Comparison of ENCODE assay signal across 1 cellular context in genomic region chrX:49812177-49812576, GRCh38.
TF ChIP-seq lines count a peak whose summit lies in the region.

No MANE protein-coding gene starts in this region.

TF ChIP-seq in HepG2, 621 proteins besides CTCF, POLR2A, EP300 and RAD21 (continued from another document and continues in another):
- TF ChIP-seq, protein P1, sequence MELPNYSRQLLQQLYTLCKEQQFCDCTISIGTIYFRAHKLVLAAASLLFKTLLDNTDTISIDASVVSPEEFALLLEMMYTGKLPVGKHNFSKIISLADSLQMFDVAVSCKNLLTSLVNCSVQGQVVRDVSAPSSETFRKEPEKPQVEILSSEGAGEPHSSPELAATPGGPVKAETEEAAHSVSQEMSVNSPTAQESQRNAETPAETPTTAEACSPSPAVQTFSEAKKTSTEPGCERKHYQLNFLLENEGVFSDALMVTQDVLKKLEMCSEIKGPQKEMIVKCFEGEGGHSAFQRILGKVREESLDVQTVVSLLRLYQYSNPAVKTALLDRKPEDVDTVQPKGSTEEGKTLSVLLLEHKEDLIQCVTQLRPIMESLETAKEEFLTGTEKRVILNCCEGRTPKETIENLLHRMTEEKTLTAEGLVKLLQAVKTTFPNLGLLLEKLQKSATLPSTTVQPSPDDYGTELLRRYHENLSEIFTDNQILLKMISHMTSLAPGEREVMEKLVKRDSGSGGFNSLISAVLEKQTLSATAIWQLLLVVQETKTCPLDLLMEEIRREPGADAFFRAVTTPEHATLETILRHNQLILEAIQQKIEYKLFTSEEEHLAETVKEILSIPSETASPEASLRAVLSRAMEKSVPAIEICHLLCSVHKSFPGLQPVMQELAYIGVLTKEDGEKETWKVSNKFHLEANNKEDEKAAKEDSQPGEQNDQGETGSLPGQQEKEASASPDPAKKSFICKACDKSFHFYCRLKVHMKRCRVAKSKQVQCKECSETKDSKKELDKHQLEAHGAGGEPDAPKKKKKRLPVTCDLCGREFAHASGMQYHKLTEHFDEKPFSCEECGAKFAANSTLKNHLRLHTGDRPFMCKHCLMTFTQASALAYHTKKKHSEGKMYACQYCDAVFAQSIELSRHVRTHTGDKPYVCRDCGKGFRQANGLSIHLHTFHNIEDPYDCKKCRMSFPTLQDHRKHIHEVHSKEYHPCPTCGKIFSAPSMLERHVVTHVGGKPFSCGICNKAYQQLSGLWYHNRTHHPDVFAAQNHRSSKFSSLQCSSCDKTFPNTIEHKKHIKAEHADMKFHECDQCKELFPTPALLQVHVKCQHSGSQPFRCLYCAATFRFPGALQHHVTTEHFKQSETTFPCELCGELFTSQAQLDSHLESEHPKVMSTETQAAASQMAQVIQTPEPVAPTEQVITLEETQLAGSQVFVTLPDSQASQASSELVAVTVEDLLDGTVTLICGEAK (IDR thresholded peaks at IDR 0.05), result no peak
- TF ChIP-seq, protein P1 (CRISPR knock-in tag; IDR thresholded peaks at IDR 0.05), result no peak
- TF ChIP-seq ZFP36 (IDR thresholded peaks at IDR 0.05; ENCODE audit: borderline replicate concordance, low read depth, low read length, partially characterized antibody) (no peak), KLF6 (CRISPR knock-in tag; IDR thresholded peaks at IDR 0.05) (no peak), HMG20B (CRISPR knock-in tag; conservative IDR thresholded peaks at IDR 0.05) (peak; percentile 89), ZNF17 (CRISPR knock-in tag; IDR thresholded peaks at IDR 0.05) (no peak), LRRFIP1 (CRISPR knock-in tag; conservative IDR thresholded peaks at IDR 0.05) (no peak), ATF1 (CRISPR knock-in tag; IDR thresholded peaks at IDR 0.05) (0 out of 2 replicates have a peak, but pooled peaks have one; percentile 23), MYNN (CRISPR knock-in tag; IDR thresholded peaks at IDR 0.05; ENCODE audit: low read depth) (no peak), NR2F6 (IDR thresholded peaks at IDR 0.05) (peak; percentile 70), NR2F6 (CRISPR knock-in tag; IDR thresholded peaks at IDR 0.05) (peak; percentile 54; the same call in 1 of the 2 replicates), NFIB (CRISPR knock-in tag; IDR thresholded peaks at IDR 0.05; ENCODE audit: borderline replicate concordance) (no peak), NR2F2 (IDR thresholded peaks at IDR 0.05; ENCODE audit: borderline replicate concordance, low read depth) (peak; percentile 82), ZNF549 (CRISPR knock-in tag; IDR thresholded peaks at IDR 0.05) (no peak), ZNF839 (CRISPR knock-in tag; IDR thresholded peaks at IDR 0.05; ENCODE audit: borderline replicate concordance) (no peak), MED1 (CRISPR knock-in tag; IDR thresholded peaks at IDR 0.05) (peak; percentile 41; the same call in 1 of the 2 replicates), ZNF772 (CRISPR knock-in tag; IDR thresholded peaks at IDR 0.05) (no peak), SETDB1 (CRISPR knock-in tag; IDR thresholded peaks at IDR 0.05; ENCODE audit: borderline replicate concordance) (no peak), MBNL3 (CRISPR knock-in tag; conservative IDR thresholded peaks at IDR 0.05) (no peak), ZSCAN22 (CRISPR knock-in tag; IDR thresholded peaks at IDR 0.05) (no peak), PRMT3 (CRISPR knock-in tag; IDR thresholded peaks at IDR 0.05; ENCODE audit: borderline replicate concordance, low read depth) (no peak), TOPORS (CRISPR knock-in tag; IDR thresholded peaks at IDR 0.05) (no peak), HMGA1 (CRISPR knock-in tag; conservative IDR thresholded peaks at IDR 0.05) (no peak), FOXM1 (CRISPR knock-in tag; IDR thresholded peaks at IDR 0.05) (no peak), ZNF891 (CRISPR knock-in tag; IDR thresholded peaks at IDR 0.05) (no peak), NFIC (IDR thresholded peaks at IDR 0.05; ENCODE audit: low read length) (peak; percentile 90), ZFP37 (CRISPR knock-in tag; IDR thresholded peaks at IDR 0.05; ENCODE audit: borderline replicate concordance) (no peak), ZNF496 (CRISPR knock-in tag; IDR thresholded peaks at IDR 0.05; ENCODE audit: insufficient replicate concordance) (no peak), ZFYVE20 (CRISPR knock-in tag; IDR thresholded peaks at IDR 0.05; ENCODE audit: borderline replicate concordance, low read depth) (no peak), ZSCAN9 (CRISPR knock-in tag; IDR thresholded peaks at IDR 0.05; ENCODE audit: borderline replicate concordance) (no peak), U2AF2 (IDR thresholded peaks at IDR 0.05; ENCODE audit: low read depth, low read length) (no peak), IRF9 (CRISPR knock-in tag; IDR thresholded peaks at IDR 0.05; ENCODE audit: borderline replicate concordance) (no peak), RARA (CRISPR knock-in tag; IDR thresholded peaks at IDR 0.05) (0 out of 2 replicates have a peak, but pooled peaks have one; percentile 43), ZNF552 (CRISPR knock-in tag; IDR thresholded peaks at IDR 0.05; ENCODE audit: borderline replicate concordance) (no peak), DNMT1 (CRISPR knock-in tag; IDR thresholded peaks at IDR 0.05) (no peak), FOXO4 (CRISPR knock-in tag; conservative IDR thresholded peaks at IDR 0.05) (no peak), ZNF34 (CRISPR knock-in tag; IDR thresholded peaks at IDR 0.05; ENCODE audit: borderline replicate concordance) (no peak), ZNF329 (CRISPR knock-in tag; IDR thresholded peaks at IDR 0.05; ENCODE audit: low read depth) (no peak), AKNA (CRISPR knock-in tag; IDR thresholded peaks at IDR 0.05; ENCODE audit: borderline replicate concordance) (no peak), HCFC1 (IDR thresholded peaks at IDR 0.05; ENCODE audit: low read depth, low read length) (no peak), ZNF761 (CRISPR knock-in tag; conservative IDR thresholded peaks at IDR 0.05) (no peak), ZNF674 (CRISPR knock-in tag; IDR thresholded peaks at IDR 0.05; ENCODE audit: low read depth) (no peak), MZF1 (CRISPR knock-in tag; IDR thresholded peaks at IDR 0.05; ENCODE audit: borderline replicate concordance) (no peak), THAP11 (CRISPR knock-in tag; IDR thresholded peaks at IDR 0.05) (no peak), ATM (IDR thresholded peaks at IDR 0.05; ENCODE audit: borderline replicate concordance) (no peak), ZNF841 (CRISPR knock-in tag; IDR thresholded peaks at IDR 0.05; ENCODE audit: borderline replicate concordance) (no peak), HOXA3 (CRISPR knock-in tag; IDR thresholded peaks at IDR 0.05) (0 out of 2 replicates have a peak, but pooled peaks have one; percentile 21), ATAD3A (CRISPR knock-in tag; IDR thresholded peaks at IDR 0.05) (no peak), TBL1XR1 (IDR thresholded peaks at IDR 0.05; ENCODE audit: borderline replicate concordance, low read length, partially characterized antibody) (no peak), KDM5A (IDR thresholded peaks at IDR 0.05; ENCODE audit: borderline replicate concordance, low read length) (no peak), GZF1 (CRISPR knock-in tag; IDR thresholded peaks at IDR 0.05) (no peak)
- TF ChIP-seq, protein P2, sequence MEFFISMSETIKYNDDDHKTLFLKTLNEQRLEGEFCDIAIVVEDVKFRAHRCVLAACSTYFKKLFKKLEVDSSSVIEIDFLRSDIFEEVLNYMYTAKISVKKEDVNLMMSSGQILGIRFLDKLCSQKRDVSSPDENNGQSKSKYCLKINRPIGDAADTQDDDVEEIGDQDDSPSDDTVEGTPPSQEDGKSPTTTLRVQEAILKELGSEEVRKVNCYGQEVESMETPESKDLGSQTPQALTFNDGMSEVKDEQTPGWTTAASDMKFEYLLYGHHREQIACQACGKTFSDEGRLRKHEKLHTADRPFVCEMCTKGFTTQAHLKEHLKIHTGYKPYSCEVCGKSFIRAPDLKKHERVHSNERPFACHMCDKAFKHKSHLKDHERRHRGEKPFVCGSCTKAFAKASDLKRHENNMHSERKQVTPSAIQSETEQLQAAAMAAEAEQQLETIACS (CRISPR knock-in tag; IDR thresholded peaks at IDR 0.05), result no peak
